12 cellular contexts compared by ENCODE assay signal in genomic region chr2:144349674-144350073, GRCh38.
A peak's percentile ranks its signal among the peaks of the same experiment; 100 is the strongest.
DNase-seq lines count a peak whose midpoint lies in the region; ATAC-seq and TF ChIP-seq lines count a peak whose summit lies in the region.
"Had no signal": no experiment of that assay in that cellular context is flagged by ENCODE, and none has a peak within 500 bp of the region (broad histone marks: within the 10 kb centered on the region; RNA-seq: fewer than 3 reads in every experiment).

No MANE protein-coding gene starts in this region.

- no peaks in the 10 kb centered on the region for H3K9me3 Mint-ChIP-seq in H9
- H3K9me3 Mint-ChIP-seq in T-cell = no peaks in the 10 kb centered on the region
- H3K9me3 Mint-ChIP-seq: WTC11 had no signal

- no peaks in the 10 kb centered on the region for H3K79me2 ChIP-seq in H9 (ENCODE audit: insufficient read depth, low read length)
- no peaks in the 10 kb centered on the region for H3K79me2 ChIP-seq in OCI-LY7 (ENCODE audit: insufficient read depth, low read depth, low read length)

- no peak overlapping the region for H3K56ac ChIP-seq in H9 (ENCODE audit: insufficient read length, low read depth, low read length)

- H3K79me1 ChIP-seq in H9 (ENCODE audit: insufficient read depth, low read depth, low read length, poor library complexity, severe bottlenecking) = no peaks in the 10 kb centered on the region

- no peak overlapping the region for H2AK5ac ChIP-seq in H9 (ENCODE audit: insufficient read length, low read length)

- H3K23ac ChIP-seq in H9 (ENCODE audit: insufficient read length, low read depth, low read length) = no peak overlapping the region

- H3K4me1 Mint-ChIP-seq in H9 (peaks cover 52% of the 10 kb centered on the region in 2 experiments), T-cell (no peaks in the 10 kb centered on the region)
- H3K4me1 Mint-ChIP-seq: CD4-positive, CD25-positive, alpha-beta regulatory T cell had no signal

- H3K9ac ChIP-seq in H9 (ENCODE audit: extremely low read depth, insufficient read length, low read length) = no peak overlapping the region

- H3K27me3 ChIP-seq in H9 (ENCODE audit: insufficient read depth, low read length) = no peaks in the 10 kb centered on the region
- no peaks in the 10 kb centered on the region for H3K27me3 ChIP-seq in right atrium auricular region

- no peak overlapping the region for H3K4me3 Mint-ChIP-seq in H9
- H3K4me3 Mint-ChIP-seq in T-cell = no peak overlapping the region
- H3K4me3 Mint-ChIP-seq: CD4-positive, CD25-positive, alpha-beta regulatory T cell; WTC11 had no signal

- H3K27ac Mint-ChIP-seq in H9 (peak overlapping the region in 1 of 3 experiments; percentile 21; a peak in 2 of 7 replicates), T-cell (no peak overlapping the region)
- H3K27ac Mint-ChIP-seq: CD4-positive, CD25-positive, alpha-beta regulatory T cell; WTC11 had no signal

- H3K4me2 ChIP-seq in H9 (ENCODE audit: insufficient read depth, insufficient read length, low read length) (no peak overlapping the region), OCI-LY7 (ENCODE audit: low read length) (no peak overlapping the region)

- H4K91ac ChIP-seq in H9 (ENCODE audit: insufficient read length, low read depth, low read length) = no peak overlapping the region

- H2BK15ac ChIP-seq in H9 (ENCODE audit: low read depth, low read length) = no peak overlapping the region

- H2BK12ac ChIP-seq in H9 (ENCODE audit: insufficient read length, low read depth, low read length) = no peak overlapping the region

- peaks cover 10% of the 10 kb centered on the region; the same call in 1 of the 2 replicates for H3K4me1 ChIP-seq in H9 (ENCODE audit: insufficient read depth, low read length)
- no peaks in the 10 kb centered on the region for H3K4me1 ChIP-seq in OCI-LY7 (ENCODE audit: insufficient read depth, low read length, poor library complexity, severe bottlenecking)
- H3K4me1 ChIP-seq in right atrium auricular region = peaks cover 0 to 19% of the 10 kb centered on the region in 2 donors

- no peaks in the 10 kb centered on the region for H3K36me3 Mint-ChIP-seq in H9 (ENCODE audit: insufficient read depth in 1 of 3, low read depth in 3 of 3)
- no peaks in the 10 kb centered on the region for H3K36me3 Mint-ChIP-seq in T-cell
- H3K36me3 Mint-ChIP-seq: CD4-positive, CD25-positive, alpha-beta regulatory T cell; WTC11 had no signal

- H3K4me3 ChIP-seq in OCI-LY7 (ENCODE audit: low read depth, low read length, poor library complexity, severe bottlenecking) = no peak overlapping the region
- H3K4me3 ChIP-seq in right atrium auricular region = no peak overlapping the region

- no peaks in the 10 kb centered on the region for H3K23me2 ChIP-seq in H9 (ENCODE audit: insufficient read length, low read depth, low read length, poor library complexity, severe bottlenecking)

- no CpG with 5 or more reads among the region's 3 CpGs for WGBS in H9 (ENCODE audit: extremely low coverage, insufficient read length, low lambda C conversion rate)

- POLR2A ChIA-PET in OCI-LY7 (lab: Charles Lee) (interaction anchor here (0.6 to 1.0 kb wide), 4 partner anchors 14 to 383 kb away, joined by 3 read pairs; no protein-coding TSS in a partner anchor), T-cell (lab: Charles Lee) (interaction anchor here in 1 of 2 donors (0.6 kb wide), 1 partner anchor 187 kb away, joined by 7 read pairs; no protein-coding TSS in a partner anchor)

- H4K5ac ChIP-seq in H9 (ENCODE audit: insufficient read length, low read depth, low read length) = no peak overlapping the region

- in situ Hi-C loops in KBM-7 (cut with MboI; ENCODE audit: low pct_unique_long_range_greater_than_20kb, low sequenced_read_pairs) = no loop called here

- no peak overlapping the region for H3K14ac ChIP-seq in H9 (ENCODE audit: insufficient read depth, low read length)

- DNase-seq in H9 = no peak
- no peak for DNase-seq in OCI-LY7 (ENCODE audit: low spot score)
- no peak for DNase-seq in right atrium auricular region (ENCODE audit: low spot score)
- no peak for DNase-seq in sciatic nerve (ENCODE audit: low spot score)
- no peak for DNase-seq in KBM-7
- no peak for DNase-seq in T-cell
- DNase-seq: amygdala; CD4-positive, CD25-positive, alpha-beta regulatory T cell; MV-4-11; OCI-M1 had no signal

- H3K9me3 ChIP-seq in H9 (ENCODE audit: control insufficient read depth, low read depth, low read length) (no peaks in the 10 kb centered on the region), OCI-LY7 (ENCODE audit: low read length) (no peaks in the 10 kb centered on the region), right atrium auricular region (no peaks in the 10 kb centered on the region)

- H2BK120ac ChIP-seq in H9 (ENCODE audit: low read depth, low read length, poor library complexity, severe bottlenecking) = no peak overlapping the region

- BruUV-seq in OCI-LY7 (replicated peaks; lab: Mats Ljungman, UMichigan) = no TSS peak

- intact Hi-C loops in OCI-LY7 (cut with micrococcal nuclease; ENCODE audit: unreplicated experiment) (no loop called here), sciatic nerve (cut with DNase I) (no loop called here)

- H2BK20ac ChIP-seq in H9 (ENCODE audit: low read depth, low read length, poor library complexity, severe bottlenecking) = peak overlapping the region; percentile 83

- no peak overlapping the region for H2BK5ac ChIP-seq in H9 (ENCODE audit: insufficient read length, low read length)

- H3K36me3 ChIP-seq in OCI-LY7 (ENCODE audit: insufficient read depth, low read length) = no peaks in the 10 kb centered on the region
- H3K36me3 ChIP-seq in right atrium auricular region = no peaks in the 10 kb centered on the region

- ATAC-seq in sciatic nerve (peak; percentile 20), T-cell (replicated peaks in 1 of 4) (no peak), HG02588 (IDR thresholded peaks at IDR 0.05; ENCODE audit: unreplicated experiment) (no peak)

- no peak overlapping the region for H4K8ac ChIP-seq in H9 (replicated peaks; ENCODE audit: insufficient read length, low read depth, low read length)

- H2AFZ ChIP-seq in H9 (ENCODE audit: low read length) (no peak overlapping the region), OCI-LY7 (ENCODE audit: low read length) (0 out of 2 replicates have a peak overlapping the region, but pooled peaks have one; percentile 27)

- no peak overlapping the region for H3K4ac ChIP-seq in H9 (ENCODE audit: low read depth, low read length)

- H4K20me1 ChIP-seq in H9 (ENCODE audit: control insufficient read depth, insufficient read depth, insufficient read length) (no peaks in the 10 kb centered on the region), OCI-LY7 (ENCODE audit: insufficient read depth, low read length) (no peaks in the 10 kb centered on the region)

- TF ChIP-seq CTCF in H9 (conservative IDR thresholded peaks at IDR 0.05) (no peak), OCI-LY7 (conservative IDR thresholded peaks at IDR 0.05; ENCODE audit: low read length) (no peak), right atrium auricular region (IDR thresholded peaks at IDR 0.05) (no peak)

- no peak overlapping the region for H3T11ph ChIP-seq in H9 (ENCODE audit: low read length)

- H3K18ac ChIP-seq in H9 (ENCODE audit: insufficient read length, low read depth, low read length) = no peak overlapping the region

- H3K27ac ChIP-seq in H9 (ENCODE audit: insufficient read length, low read depth, low read length) (no peak overlapping the region), OCI-LY7 (ENCODE audit: low read depth, low read length, poor library complexity, severe bottlenecking) (no peak overlapping the region), right atrium auricular region (peak overlapping the region; percentile 6 to 43)

- CTCF ChIA-PET in OCI-LY7 (lab: Charles Lee; ENCODE audit: unreplicated experiment) = interaction anchor here (0.7 kb wide), 1 partner anchor 192 kb away, joined by 8 read pairs; no protein-coding TSS in a partner anchor
- CTCF ChIA-PET in T-cell (lab: Charles Lee) = interaction anchor here in 1 of 2 donors (0.7 kb wide), 1 partner anchor 105 kb away, joined by 10 read pairs; no protein-coding TSS in a partner anchor

- H3K27me3 Mint-ChIP-seq in H9 (ENCODE audit: low read depth) (peaks cover 1% of the 10 kb centered on the region), T-cell (no peaks in the 10 kb centered on the region)

- no peaks in the 10 kb centered on the region for H3K9me2 ChIP-seq in OCI-LY7 (ENCODE audit: insufficient read depth, low read length)

Comparison
In these comparisons a context has a peak if more than half of its experiments do, and no peak if none do; other contexts are left out.
1. H3K27ac ChIP-seq: peak in right atrium auricular region (2 of 2); none in H9 (single experiment) and OCI-LY7 (single experiment).